ENCODE assay signal across 1 cellular context in the genomic region with DNA sequence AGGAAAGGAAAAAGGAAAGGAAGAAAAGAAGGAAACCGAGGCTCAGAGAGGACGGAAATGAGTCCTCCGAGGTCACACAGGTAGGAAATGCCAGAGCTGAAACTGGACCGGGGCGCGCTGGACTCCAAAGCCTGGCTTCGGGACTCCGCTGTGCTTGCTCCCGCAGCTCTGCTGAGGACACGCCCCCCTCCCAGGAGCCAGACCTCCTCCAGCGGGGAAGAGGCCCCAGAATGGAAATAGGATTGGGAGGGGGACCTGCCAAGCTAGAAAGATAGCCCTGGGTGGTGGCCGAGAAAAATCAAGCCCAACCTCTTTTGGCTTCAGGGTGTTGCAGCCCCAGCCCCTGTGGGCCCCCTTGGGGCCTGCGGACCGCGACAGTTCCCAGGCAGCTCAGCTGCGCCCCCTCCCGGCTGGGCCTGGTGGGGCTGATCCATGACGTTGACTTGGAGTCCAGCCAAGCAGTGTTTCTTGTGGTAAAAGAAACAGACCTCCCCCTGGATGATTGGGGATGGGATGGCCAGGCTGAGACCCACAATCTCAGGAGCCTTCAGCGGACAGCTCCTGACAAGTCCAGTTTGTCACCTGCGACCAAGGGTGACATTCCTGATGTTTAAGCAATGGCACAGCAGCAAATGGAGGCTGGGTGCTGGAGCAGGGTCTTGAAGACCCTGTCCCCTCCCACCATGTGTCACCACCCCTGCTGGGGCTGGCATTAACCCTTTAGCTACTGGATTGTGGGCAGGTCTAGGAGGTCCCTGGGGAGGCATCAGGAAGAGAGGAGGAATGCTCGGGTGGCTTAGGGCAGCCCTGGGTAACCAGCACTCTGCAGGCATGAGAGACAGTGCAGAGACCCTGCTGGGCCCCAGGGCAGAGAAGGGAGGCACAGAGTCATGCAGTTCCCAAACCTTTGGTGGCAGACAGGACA.
TF ChIP-seq lines count a peak whose summit lies in the region.

No MANE protein-coding gene starts in this region.

TF ChIP-seq in K562, 482 proteins besides CTCF, POLR2A, EP300 and RAD21 (continued from another document and continues in another):
- TF ChIP-seq FOXA3 (CRISPR knock-in tag; conservative IDR thresholded peaks at IDR 0.05 in 1 of 2, IDR thresholded peaks at IDR 0.05 in 1 of 2) (0 out of 4 replicates have a peak, but pooled peaks of 1 of the 2 experiments have one; percentile 13), GATAD2A (IDR thresholded peaks at IDR 0.05) (0 out of 2 replicates have a peak, but pooled peaks have one; percentile 43), SOX6 (IDR thresholded peaks at IDR 0.05) (peak; percentile 33; the same call in 1 of the 2 replicates), TOE1 (IDR thresholded peaks at IDR 0.05; ENCODE audit: borderline replicate concordance) (peak; percentile 45; the same call in 1 of the 2 replicates), TOE1 (CRISPR knock-in tag; IDR thresholded peaks at IDR 0.05; ENCODE audit: borderline replicate concordance, low read depth) (no peak; the same call in 1 of the 2 replicates), ATF1 (CRISPR knock-in tag; IDR thresholded peaks at IDR 0.05) (peak; percentile 36; the same call in 1 of the 2 replicates), ATF1 (tag; IDR thresholded peaks at IDR 0.05) (peak; percentile 96), ZC3H11A (IDR thresholded peaks at IDR 0.05; ENCODE audit: low read depth, low read length) (peak; percentile 74; the same call in 1 of the 2 replicates), TBL1XR1 (IDR thresholded peaks at IDR 0.05; ENCODE audit: low read length in 2 of 2) (peak in 1 of 2 experiments; percentile 71; a peak in 2 of 4 replicates), HEY1 (CRISPR knock-in tag; IDR thresholded peaks at IDR 0.05; ENCODE audit: borderline replicate concordance) (no peak), HMGN3 (IDR thresholded peaks at IDR 0.05; ENCODE audit: borderline replicate concordance, extremely low read depth, insufficient read length, low read depth, low read length) (peak; percentile 57), CREM (IDR thresholded peaks at IDR 0.05; ENCODE audit: low read depth) (peak; percentile 97), CCNT2 (IDR thresholded peaks at IDR 0.05; ENCODE audit: borderline replicate concordance, extremely low read depth, insufficient read length, low read depth, low read length) (peak; percentile 70), ZFX (CRISPR knock-in tag; IDR thresholded peaks at IDR 0.05) (peak; percentile 79), SMAD4 (CRISPR knock-in tag; conservative IDR thresholded peaks at IDR 0.05) (0 out of 2 replicates have a peak, but pooled peaks have one; percentile 51), GTF2F1 (IDR thresholded peaks at IDR 0.05; ENCODE audit: low read depth, low read length) (0 out of 2 replicates have a peak, but pooled peaks have one; percentile 24), ELF4 (CRISPR knock-in tag; IDR thresholded peaks at IDR 0.05) (no peak), MCM3 (IDR thresholded peaks at IDR 0.05) (no peak), NCOR1 (IDR thresholded peaks at IDR 0.05) (no peak), KLF13 (tag; IDR thresholded peaks at IDR 0.05; ENCODE audit: borderline replicate concordance, low read depth) (peak; percentile 60; the same call in 1 of the 2 replicates), YY1 (IDR thresholded peaks at IDR 0.05; ENCODE audit: borderline replicate concordance in 1 of 3, control insufficient read depth in 1 of 3, extremely low read depth in 1 of 3, insufficient read depth in 3 of 3, insufficient read length in 1 of 3, insufficient replicate concordance in 2 of 3, low read depth in 1 of 3, low read length in 2 of 3) (peak in 1 of 3 experiments; percentile 38), LCOR (CRISPR knock-in tag; IDR thresholded peaks at IDR 0.05) (0 out of 2 replicates have a peak, but pooled peaks have one; percentile 33), FOXK2 (conservative IDR thresholded peaks at IDR 0.05 in 1 of 2, IDR thresholded peaks at IDR 0.05 in 1 of 2; ENCODE audit: low read depth in 2 of 2) (peak in 1 of 2 experiments; percentile 41; a peak in 1 of 4 replicates), ZNF212 (CRISPR knock-in tag; IDR thresholded peaks at IDR 0.05) (no peak)
- TF ChIP-seq, protein P1, sequence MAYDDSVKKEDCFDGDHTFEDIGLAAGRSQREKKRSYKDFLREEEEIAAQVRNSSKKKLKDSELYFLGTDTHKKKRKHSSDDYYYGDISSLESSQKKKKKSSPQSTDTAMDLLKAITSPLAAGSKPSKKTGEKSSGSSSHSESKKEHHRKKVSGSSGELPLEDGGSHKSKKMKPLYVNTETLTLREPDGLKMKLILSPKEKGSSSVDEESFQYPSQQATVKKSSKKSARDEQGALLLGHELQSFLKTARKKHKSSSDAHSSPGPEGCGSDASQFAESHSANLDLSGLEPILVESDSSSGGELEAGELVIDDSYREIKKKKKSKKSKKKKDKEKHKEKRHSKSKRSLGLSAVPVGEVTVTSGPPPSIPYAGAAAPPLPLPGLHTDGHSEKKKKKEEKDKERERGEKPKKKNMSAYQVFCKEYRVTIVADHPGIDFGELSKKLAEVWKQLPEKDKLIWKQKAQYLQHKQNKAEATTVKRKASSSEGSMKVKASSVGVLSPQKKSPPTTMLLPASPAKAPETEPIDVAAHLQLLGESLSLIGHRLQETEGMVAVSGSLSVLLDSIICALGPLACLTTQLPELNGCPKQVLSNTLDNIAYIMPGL (CRISPR knock-in tag; IDR thresholded peaks at IDR 0.05): peak; percentile 63; the same call in 1 of the 2 replicates
- TF ChIP-seq, protein P2, sequence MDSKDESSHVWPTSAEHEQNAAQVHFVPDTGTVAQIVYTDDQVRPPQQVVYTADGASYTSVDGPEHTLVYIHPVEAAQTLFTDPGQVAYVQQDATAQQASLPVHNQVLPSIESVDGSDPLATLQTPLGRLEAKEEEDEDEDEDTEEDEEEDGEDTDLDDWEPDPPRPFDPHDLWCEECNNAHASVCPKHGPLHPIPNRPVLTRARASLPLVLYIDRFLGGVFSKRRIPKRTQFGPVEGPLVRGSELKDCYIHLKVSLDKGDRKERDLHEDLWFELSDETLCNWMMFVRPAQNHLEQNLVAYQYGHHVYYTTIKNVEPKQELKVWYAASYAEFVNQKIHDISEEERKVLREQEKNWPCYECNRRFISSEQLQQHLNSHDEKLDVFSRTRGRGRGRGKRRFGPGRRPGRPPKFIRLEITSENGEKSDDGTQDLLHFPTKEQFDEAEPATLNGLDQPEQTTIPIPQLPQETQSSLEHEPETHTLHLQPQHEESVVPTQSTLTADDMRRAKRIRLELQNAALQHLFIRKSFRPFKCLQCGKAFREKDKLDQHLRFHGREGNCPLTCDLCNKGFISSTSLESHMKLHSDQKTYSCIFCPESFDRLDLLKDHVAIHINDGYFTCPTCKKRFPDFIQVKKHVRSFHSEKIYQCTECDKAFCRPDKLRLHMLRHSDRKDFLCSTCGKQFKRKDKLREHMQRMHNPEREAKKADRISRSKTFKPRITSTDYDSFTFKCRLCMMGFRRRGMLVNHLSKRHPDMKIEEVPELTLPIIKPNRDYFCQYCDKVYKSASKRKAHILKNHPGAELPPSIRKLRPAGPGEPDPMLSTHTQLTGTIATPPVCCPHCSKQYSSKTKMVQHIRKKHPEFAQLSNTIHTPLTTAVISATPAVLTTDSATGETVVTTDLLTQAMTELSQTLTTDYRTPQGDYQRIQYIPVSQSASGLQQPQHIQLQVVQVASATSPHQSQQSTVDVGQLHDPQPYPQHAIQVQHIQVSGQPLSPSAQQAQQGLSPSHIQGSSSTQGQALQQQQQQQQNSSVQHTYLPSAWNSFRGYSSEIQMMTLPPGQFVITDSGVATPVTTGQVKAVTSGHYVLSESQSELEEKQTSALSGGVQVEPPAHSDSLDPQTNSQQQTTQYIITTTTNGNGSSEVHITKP (IDR thresholded peaks at IDR 0.05; ENCODE audit: partially characterized antibody): peak; percentile 92
- TF ChIP-seq, protein P3, sequence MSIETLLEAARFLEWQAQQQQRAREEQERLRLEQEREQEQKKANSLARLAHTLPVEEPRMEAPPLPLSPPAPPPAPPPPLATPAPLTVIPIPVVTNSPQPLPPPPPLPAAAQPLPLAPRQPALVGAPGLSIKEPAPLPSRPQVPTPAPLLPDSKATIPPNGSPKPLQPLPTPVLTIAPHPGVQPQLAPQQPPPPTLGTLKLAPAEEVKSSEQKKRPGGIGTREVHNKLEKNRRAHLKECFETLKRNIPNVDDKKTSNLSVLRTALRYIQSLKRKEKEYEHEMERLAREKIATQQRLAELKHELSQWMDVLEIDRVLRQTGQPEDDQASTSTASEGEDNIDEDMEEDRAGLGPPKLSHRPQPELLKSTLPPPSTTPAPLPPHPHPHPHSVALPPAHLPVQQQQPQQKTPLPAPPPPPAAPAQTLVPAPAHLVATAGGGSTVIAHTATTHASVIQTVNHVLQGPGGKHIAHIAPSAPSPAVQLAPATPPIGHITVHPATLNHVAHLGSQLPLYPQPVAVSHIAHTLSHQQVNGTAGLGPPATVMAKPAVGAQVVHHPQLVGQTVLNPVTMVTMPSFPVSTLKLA (conservative IDR thresholded peaks at IDR 0.05): peak; percentile 37 to 48; a peak in 3 of 4 replicates
- TF ChIP-seq, protein P4, sequence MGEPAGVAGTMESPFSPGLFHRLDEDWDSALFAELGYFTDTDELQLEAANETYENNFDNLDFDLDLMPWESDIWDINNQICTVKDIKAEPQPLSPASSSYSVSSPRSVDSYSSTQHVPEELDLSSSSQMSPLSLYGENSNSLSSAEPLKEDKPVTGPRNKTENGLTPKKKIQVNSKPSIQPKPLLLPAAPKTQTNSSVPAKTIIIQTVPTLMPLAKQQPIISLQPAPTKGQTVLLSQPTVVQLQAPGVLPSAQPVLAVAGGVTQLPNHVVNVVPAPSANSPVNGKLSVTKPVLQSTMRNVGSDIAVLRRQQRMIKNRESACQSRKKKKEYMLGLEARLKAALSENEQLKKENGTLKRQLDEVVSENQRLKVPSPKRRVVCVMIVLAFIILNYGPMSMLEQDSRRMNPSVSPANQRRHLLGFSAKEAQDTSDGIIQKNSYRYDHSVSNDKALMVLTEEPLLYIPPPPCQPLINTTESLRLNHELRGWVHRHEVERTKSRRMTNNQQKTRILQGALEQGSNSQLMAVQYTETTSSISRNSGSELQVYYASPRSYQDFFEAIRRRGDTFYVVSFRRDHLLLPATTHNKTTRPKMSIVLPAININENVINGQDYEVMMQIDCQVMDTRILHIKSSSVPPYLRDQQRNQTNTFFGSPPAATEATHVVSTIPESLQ (CRISPR knock-in tag; IDR thresholded peaks at IDR 0.05): no peak
- TF ChIP-seq, protein P5, sequence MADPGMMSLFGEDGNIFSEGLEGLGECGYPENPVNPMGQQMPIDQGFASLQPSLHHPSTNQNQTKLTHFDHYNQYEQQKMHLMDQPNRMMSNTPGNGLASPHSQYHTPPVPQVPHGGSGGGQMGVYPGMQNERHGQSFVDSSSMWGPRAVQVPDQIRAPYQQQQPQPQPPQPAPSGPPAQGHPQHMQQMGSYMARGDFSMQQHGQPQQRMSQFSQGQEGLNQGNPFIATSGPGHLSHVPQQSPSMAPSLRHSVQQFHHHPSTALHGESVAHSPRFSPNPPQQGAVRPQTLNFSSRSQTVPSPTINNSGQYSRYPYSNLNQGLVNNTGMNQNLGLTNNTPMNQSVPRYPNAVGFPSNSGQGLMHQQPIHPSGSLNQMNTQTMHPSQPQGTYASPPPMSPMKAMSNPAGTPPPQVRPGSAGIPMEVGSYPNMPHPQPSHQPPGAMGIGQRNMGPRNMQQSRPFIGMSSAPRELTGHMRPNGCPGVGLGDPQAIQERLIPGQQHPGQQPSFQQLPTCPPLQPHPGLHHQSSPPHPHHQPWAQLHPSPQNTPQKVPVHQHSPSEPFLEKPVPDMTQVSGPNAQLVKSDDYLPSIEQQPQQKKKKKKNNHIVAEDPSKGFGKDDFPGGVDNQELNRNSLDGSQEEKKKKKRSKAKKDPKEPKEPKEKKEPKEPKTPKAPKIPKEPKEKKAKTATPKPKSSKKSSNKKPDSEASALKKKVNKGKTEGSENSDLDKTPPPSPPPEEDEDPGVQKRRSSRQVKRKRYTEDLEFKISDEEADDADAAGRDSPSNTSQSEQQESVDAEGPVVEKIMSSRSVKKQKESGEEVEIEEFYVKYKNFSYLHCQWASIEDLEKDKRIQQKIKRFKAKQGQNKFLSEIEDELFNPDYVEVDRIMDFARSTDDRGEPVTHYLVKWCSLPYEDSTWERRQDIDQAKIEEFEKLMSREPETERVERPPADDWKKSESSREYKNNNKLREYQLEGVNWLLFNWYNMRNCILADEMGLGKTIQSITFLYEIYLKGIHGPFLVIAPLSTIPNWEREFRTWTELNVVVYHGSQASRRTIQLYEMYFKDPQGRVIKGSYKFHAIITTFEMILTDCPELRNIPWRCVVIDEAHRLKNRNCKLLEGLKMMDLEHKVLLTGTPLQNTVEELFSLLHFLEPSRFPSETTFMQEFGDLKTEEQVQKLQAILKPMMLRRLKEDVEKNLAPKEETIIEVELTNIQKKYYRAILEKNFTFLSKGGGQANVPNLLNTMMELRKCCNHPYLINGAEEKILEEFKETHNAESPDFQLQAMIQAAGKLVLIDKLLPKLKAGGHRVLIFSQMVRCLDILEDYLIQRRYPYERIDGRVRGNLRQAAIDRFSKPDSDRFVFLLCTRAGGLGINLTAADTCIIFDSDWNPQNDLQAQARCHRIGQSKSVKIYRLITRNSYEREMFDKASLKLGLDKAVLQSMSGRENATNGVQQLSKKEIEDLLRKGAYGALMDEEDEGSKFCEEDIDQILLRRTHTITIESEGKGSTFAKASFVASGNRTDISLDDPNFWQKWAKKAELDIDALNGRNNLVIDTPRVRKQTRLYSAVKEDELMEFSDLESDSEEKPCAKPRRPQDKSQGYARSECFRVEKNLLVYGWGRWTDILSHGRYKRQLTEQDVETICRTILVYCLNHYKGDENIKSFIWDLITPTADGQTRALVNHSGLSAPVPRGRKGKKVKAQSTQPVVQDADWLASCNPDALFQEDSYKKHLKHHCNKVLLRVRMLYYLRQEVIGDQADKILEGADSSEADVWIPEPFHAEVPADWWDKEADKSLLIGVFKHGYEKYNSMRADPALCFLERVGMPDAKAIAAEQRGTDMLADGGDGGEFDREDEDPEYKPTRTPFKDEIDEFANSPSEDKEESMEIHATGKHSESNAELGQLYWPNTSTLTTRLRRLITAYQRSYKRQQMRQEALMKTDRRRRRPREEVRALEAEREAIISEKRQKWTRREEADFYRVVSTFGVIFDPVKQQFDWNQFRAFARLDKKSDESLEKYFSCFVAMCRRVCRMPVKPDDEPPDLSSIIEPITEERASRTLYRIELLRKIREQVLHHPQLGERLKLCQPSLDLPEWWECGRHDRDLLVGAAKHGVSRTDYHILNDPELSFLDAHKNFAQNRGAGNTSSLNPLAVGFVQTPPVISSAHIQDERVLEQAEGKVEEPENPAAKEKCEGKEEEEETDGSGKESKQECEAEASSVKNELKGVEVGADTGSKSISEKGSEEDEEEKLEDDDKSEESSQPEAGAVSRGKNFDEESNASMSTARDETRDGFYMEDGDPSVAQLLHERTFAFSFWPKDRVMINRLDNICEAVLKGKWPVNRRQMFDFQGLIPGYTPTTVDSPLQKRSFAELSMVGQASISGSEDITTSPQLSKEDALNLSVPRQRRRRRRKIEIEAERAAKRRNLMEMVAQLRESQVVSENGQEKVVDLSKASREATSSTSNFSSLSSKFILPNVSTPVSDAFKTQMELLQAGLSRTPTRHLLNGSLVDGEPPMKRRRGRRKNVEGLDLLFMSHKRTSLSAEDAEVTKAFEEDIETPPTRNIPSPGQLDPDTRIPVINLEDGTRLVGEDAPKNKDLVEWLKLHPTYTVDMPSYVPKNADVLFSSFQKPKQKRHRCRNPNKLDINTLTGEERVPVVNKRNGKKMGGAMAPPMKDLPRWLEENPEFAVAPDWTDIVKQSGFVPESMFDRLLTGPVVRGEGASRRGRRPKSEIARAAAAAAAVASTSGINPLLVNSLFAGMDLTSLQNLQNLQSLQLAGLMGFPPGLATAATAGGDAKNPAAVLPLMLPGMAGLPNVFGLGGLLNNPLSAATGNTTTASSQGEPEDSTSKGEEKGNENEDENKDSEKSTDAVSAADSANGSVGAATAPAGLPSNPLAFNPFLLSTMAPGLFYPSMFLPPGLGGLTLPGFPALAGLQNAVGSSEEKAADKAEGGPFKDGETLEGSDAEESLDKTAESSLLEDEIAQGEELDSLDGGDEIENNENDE (IDR thresholded peaks at IDR 0.05; ENCODE audit: low read depth, low read length): no peak
